In the genomic region with DNA sequence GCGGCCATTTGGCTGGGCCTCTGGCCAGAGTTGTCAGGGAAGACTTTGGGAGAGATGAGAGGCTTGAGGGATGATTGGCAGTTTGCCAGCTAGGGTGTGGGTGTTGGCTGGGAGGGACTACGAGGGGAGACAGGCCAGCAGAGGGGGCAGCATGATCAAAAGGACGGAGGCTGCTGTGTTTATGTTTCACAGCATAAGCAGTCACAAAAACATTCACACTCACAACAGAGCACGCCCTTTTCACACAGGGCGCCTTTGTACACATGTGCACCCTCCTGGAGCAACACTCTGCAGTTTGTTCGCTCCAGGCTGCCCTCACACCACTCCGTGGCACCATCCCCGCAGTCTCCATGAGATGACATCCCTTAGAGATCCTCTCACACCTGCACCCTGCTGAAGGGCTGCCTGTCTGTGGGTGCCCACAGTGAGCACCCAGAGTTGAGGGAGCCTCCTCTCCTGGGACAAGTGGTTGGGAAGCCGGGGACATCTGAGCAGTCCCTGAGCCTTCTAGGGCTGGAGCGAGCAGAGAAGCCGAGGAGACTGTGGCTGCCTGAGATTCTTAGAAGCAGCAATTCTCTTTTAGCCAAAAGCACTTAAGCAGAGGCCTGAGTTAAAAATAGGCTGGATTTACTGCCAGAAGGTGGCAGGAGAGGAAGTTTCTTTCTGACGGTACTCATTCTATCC, we compare ENCODE assay signal across 8 cellular contexts. TPM values are rescaled to one million over a fixed set of nuclear protein-coding genes. Genes with fewer than 3 reads are reported as not detected.
DNase-seq lines count a peak whose midpoint lies in the region; ATAC-seq, FAIRE-seq and TF ChIP-seq lines count a peak whose summit lies in the region.

No MANE protein-coding gene starts in this region.

- TF ChIP-seq CTCF in A549 (IDR thresholded peaks at IDR 0.05) = peak; percentile 74
- peak; percentile 39 for TF ChIP-seq CTCF in GM12873 (IDR thresholded peaks at IDR 0.05; ENCODE audit: insufficient read depth, low read depth, low read length, missing control alignments)
- TF ChIP-seq CTCF in brain (conservative IDR thresholded peaks at IDR 0.05) = peak; percentile 63 to 67
- no peak for TF ChIP-seq CTCF in left lung (IDR thresholded peaks at IDR 0.05)
- TF ChIP-seq CTCF in type B pancreatic cell (conservative IDR thresholded peaks at IDR 0.05) = peak; percentile 49

- H3K4me1 Mint-ChIP-seq in brain (peaks cover 43% of the 10 kb centered on the region), type B pancreatic cell (ENCODE audit: unreplicated experiment) (peaks cover 28% of the 10 kb centered on the region)

- FAIRE-seq in A549 (lab: Jason Lieb, UNC) = no peak

- H3K27me3 Mint-ChIP-seq in brain (no peaks in the 10 kb centered on the region), type B pancreatic cell (peaks cover 4% of the 10 kb centered on the region)

- TF ChIP-seq POLR2A in A549 (IDR thresholded peaks at IDR 0.05; ENCODE audit: low read length) = no peak

- H3K4me3 Mint-ChIP-seq in brain (peak overlapping the region in 4 of 5 experiments; percentile 29 to 66 (median 56)), type B pancreatic cell (peak overlapping the region; percentile 17)

- peak; percentile 73 to 76 for TF ChIP-seq RAD21 in A549 (conservative IDR thresholded peaks at IDR 0.05 in 1 of 2, IDR thresholded peaks at IDR 0.05 in 1 of 2)

- intact Hi-C loops in left lung (cut with DNase I) = loop anchor here in 1 of 2 donors (2.0 kb wide), 1 partner anchor 75 kb away; no protein-coding TSS in a partner anchor

- H3K4me1 ChIP-seq in A549 (peaks cover 12% of the 10 kb centered on the region), left lung (peaks cover 11 to 21% of the 10 kb centered on the region in 2 donors)
- H3K4me1 ChIP-seq in effector memory CD4-positive, alpha-beta T cell (ENCODE audit: control insufficient read depth, insufficient read depth, low read length, poor library complexity, severe bottlenecking) = peaks cover 4% of the 10 kb centered on the region

- ATAC-seq in A549 (peak; percentile 80 to 84), left lung (peak; percentile 77), GM19463 (IDR thresholded peaks at IDR 0.05; ENCODE audit: unreplicated experiment) (no peak)

- H3K9me3 Mint-ChIP-seq in brain (no peaks in the 10 kb centered on the region), type B pancreatic cell (no peaks in the 10 kb centered on the region)

- H3K27me3 ChIP-seq in left lung = no peaks in the 10 kb centered on the region
- no peaks in the 10 kb centered on the region for H3K27me3 ChIP-seq in effector memory CD4-positive, alpha-beta T cell (replicated peaks; ENCODE audit: control insufficient read depth, insufficient read depth, low read length, poor library complexity, severe bottlenecking)

- H3K36me3 ChIP-seq in left lung = no peaks in the 10 kb centered on the region
- no peaks in the 10 kb centered on the region for H3K36me3 ChIP-seq in effector memory CD4-positive, alpha-beta T cell (ENCODE audit: control insufficient read depth, insufficient read depth, low read length)

- H3K4me3 ChIP-seq in A549 (no peak overlapping the region), left lung (no peak overlapping the region)
- H3K4me3 ChIP-seq in effector memory CD4-positive, alpha-beta T cell (ENCODE audit: insufficient read depth, low read depth, low read length, poor library complexity, severe bottlenecking) = no peak overlapping the region

- no peak for TF ChIP-seq EP300 in A549 (IDR thresholded peaks at IDR 0.05)

- 32% methylated on average over 10 of the region's 12 CpGs for WGBS in A549 (ENCODE audit: missing lambda C conversion rate)

- DNase-seq in A549 (ENCODE audit: low read depth in 1 of 2, low spot score in 1 of 2) (peak in 1 of 2 experiments; percentile 66), NCI-H526 treated with DMSO at 0.1 percent for 48 hours (lab: John Stamatoyannopoulos, UW) (peak; percentile 85), left lung (peak in 1 of 2 donors; percentile 42), type B pancreatic cell (ENCODE audit: extremely low spot score, unreplicated experiment) (no peak)
- no peak for DNase-seq in effector memory CD4-positive, alpha-beta T cell

- peak overlapping the region; percentile 43 for H3K4me2 ChIP-seq in A549

- H3K36me3 Mint-ChIP-seq in brain (no peaks in the 10 kb centered on the region), type B pancreatic cell (no peaks in the 10 kb centered on the region)

- H3K27ac ChIP-seq in A549 (peak overlapping the region in 1 of 2 experiments; percentile 41; a peak in 2 of 6 replicates), left lung (peak overlapping the region in 1 of 2 donors; percentile 49)
- no peak overlapping the region for H3K27ac ChIP-seq in effector memory CD4-positive, alpha-beta T cell (ENCODE audit: insufficient read depth, low read length, poor library complexity, severe bottlenecking)

- H3K9me3 ChIP-seq in A549 (no peaks in the 10 kb centered on the region), left lung (no peaks in the 10 kb centered on the region)
- H3K9me3 ChIP-seq in effector memory CD4-positive, alpha-beta T cell (ENCODE audit: control insufficient read depth, low read length) = no peaks in the 10 kb centered on the region

- H3K27ac Mint-ChIP-seq in brain (peak overlapping the region; percentile 72 to 94 (median 92)), type B pancreatic cell (peak overlapping the region; percentile 50)

- POLR2A ChIA-PET in A549 (lab: Yijun Ruan, JAX) = no interaction called here

- CTCF ChIA-PET in A549 (lab: Yijun Ruan, JAX) = interaction anchor here (2.4 to 13.8 kb wide), 5 partner anchors 8 to 79 kb away, joined by 22 to 384 read pairs (median 175); partner anchors contain the start of genes EFNA1, KRTCAP2, SLC50A1 and TRIM46

TF ChIP-seq in A549, 52 proteins besides CTCF, POLR2A, EP300 and RAD21:
- peak; percentile 85 for TF ChIP-seq SMC3 (IDR thresholded peaks at IDR 0.05)
- TF ChIP-seq, protein P1, sequence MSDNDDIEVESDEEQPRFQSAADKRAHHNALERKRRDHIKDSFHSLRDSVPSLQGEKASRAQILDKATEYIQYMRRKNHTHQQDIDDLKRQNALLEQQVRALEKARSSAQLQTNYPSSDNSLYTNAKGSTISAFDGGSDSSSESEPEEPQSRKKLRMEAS (IDR thresholded peaks at IDR 0.05) = no peak

RNA-seq across cellular contexts. Expression of gene EFNA3, which starts 15.4 kb away (rescaled TPM):
- polyA plus RNA-seq in A549 (2011; rRNA removed) (1.9 and 2.6 TPM in 2 replicates), A549 (2017; fragmentation: RNase III; extraction: RNeasy Plus Mini Kit Qiagen cat#74134 plus additional on column Dnase treatment) (2.0 to 3.2 TPM (median 2.7 TPM) in 3 replicates), brain (ENCODE audit: insufficient read depth, low read depth, low replicate concordance) (34.9 TPM)
- 2.6 and 3.0 TPM in 2 replicates for polyA plus RNA-seq in A549 (2012; cell fraction: cytosol; rRNA removed)
- polyA plus RNA-seq in A549 (2012; cell fraction: nucleus; rRNA removed) = 2.7 and 3.3 TPM in 2 replicates
- polyA minus RNA-seq in A549 (2011; rRNA and poly(A)+ RNA removed) = 2.6 and 4.0 TPM in 2 replicates
- total RNA-seq in left lung (1 to 10 TPM; 1.1 to 2.0 TPM), type B pancreatic cell (ENCODE audit: low replicate concordance) (3.4 and 4.7 TPM in 2 replicates)

RNA-seq across cellular contexts. Expression of gene EFNA4, which starts 30.5 kb away (rescaled TPM):
- polyA plus RNA-seq in A549 (2011; rRNA removed) = 3.1 and 4.9 TPM in 2 replicates
- 5.3 and 7.4 TPM in 2 replicates for polyA plus RNA-seq in A549 (2012; cell fraction: cytosol; rRNA removed)
- polyA plus RNA-seq in A549 (2012; cell fraction: nucleus; rRNA removed) = 6.7 and 7.0 TPM in 2 replicates
- polyA plus RNA-seq in A549 (2017; fragmentation: RNase III; extraction: RNeasy Plus Mini Kit Qiagen cat#74134 plus additional on column Dnase treatment) = 6.1 to 8.7 TPM (median 7.5 TPM) in 3 replicates
- polyA minus RNA-seq in A549 (2011; rRNA and poly(A)+ RNA removed) = 4.5 and 5.9 TPM in 2 replicates
- 1.6 TPM for polyA plus RNA-seq in brain (ENCODE audit: insufficient read depth, low read depth, low replicate concordance)
- 10 to 100 TPM in 1 of 2 donors, 1 to 10 TPM in 1; 8.6 to 11.2 TPM for total RNA-seq in left lung
- 21.2 and 22.1 TPM in 2 replicates for total RNA-seq in type B pancreatic cell (ENCODE audit: low replicate concordance)

RNA-seq across cellular contexts. Expression of gene EFNA1, which starts 33.6 kb away (rescaled TPM):
- 38.9 and 64.6 TPM in 2 replicates for polyA plus RNA-seq in A549 (2011; rRNA removed)
- 50.0 and 68.1 TPM in 2 replicates for polyA plus RNA-seq in A549 (2012; cell fraction: cytosol; rRNA removed)
- 60.2 and 62.0 TPM in 2 replicates for polyA plus RNA-seq in A549 (2012; cell fraction: nucleus; rRNA removed)
- polyA plus RNA-seq in A549 (2017; fragmentation: RNase III; extraction: RNeasy Plus Mini Kit Qiagen cat#74134 plus additional on column Dnase treatment) = 19.1 to 25.4 TPM (median 25.1 TPM) in 3 replicates
- polyA minus RNA-seq in A549 (2011; rRNA and poly(A)+ RNA removed) = 56.6 and 85.8 TPM in 2 replicates
- polyA plus RNA-seq in brain (ENCODE audit: insufficient read depth, low read depth, low replicate concordance) = 16.6 TPM
- total RNA-seq in left lung = 100 to 1,000 TPM in 1 of 2 donors, 10 to 100 TPM in 1; 63.7 to 148 TPM
- 26.1 and 69.9 TPM in 2 replicates for total RNA-seq in type B pancreatic cell (ENCODE audit: low replicate concordance)

RNA-seq across cellular contexts. Expression of gene SLC50A1, which starts 41.6 kb away (rescaled TPM):
- 39.3 and 39.4 TPM in 2 replicates for polyA plus RNA-seq in A549 (2011; rRNA removed)
- 21.3 and 27.6 TPM in 2 replicates for polyA plus RNA-seq in A549 (2012; cell fraction: cytosol; rRNA removed)
- 11.9 and 13.7 TPM in 2 replicates for polyA plus RNA-seq in A549 (2012; cell fraction: nucleus; rRNA removed)
- 28.2 to 30.7 TPM (median 28.9 TPM) in 3 replicates for polyA plus RNA-seq in A549 (2017; fragmentation: RNase III; extraction: RNeasy Plus Mini Kit Qiagen cat#74134 plus additional on column Dnase treatment)
- polyA minus RNA-seq in A549 (2011; rRNA and poly(A)+ RNA removed) = 31.7 and 33.7 TPM in 2 replicates
- polyA plus RNA-seq in brain (ENCODE audit: insufficient read depth, low read depth, low replicate concordance) = 27.2 TPM
- 10 to 100 TPM; 46.6 to 64.6 TPM for total RNA-seq in left lung
- 27.8 and 43.0 TPM in 2 replicates for total RNA-seq in type B pancreatic cell (ENCODE audit: low replicate concordance)

RNA-seq across cellular contexts. Expression of gene ADAM15, which starts 43.0 kb away (rescaled TPM):
- polyA plus RNA-seq in A549 (2011; rRNA removed) (25.6 and 33.6 TPM in 2 replicates), A549 (2017; fragmentation: RNase III; extraction: RNeasy Plus Mini Kit Qiagen cat#74134 plus additional on column Dnase treatment) (33.0 to 35.2 TPM (median 34.2 TPM) in 3 replicates), brain (ENCODE audit: insufficient read depth, low read depth, low replicate concordance) (40.1 TPM)
- polyA plus RNA-seq in A549 (2012; cell fraction: cytosol; rRNA removed) = 48.4 and 71.3 TPM in 2 replicates
- polyA plus RNA-seq in A549 (2012; cell fraction: nucleus; rRNA removed) = 165 and 205 TPM in 2 replicates
- polyA minus RNA-seq in A549 (2011; rRNA and poly(A)+ RNA removed) = 66.5 and 71.0 TPM in 2 replicates
- total RNA-seq in left lung (100 to 1,000 TPM; 116 to 172 TPM), type B pancreatic cell (ENCODE audit: low replicate concordance) (61.9 and 69.0 TPM in 2 replicates)

Comparison
In these comparisons a context has a peak if more than half of its experiments do, and no peak if none do; other contexts are left out.
1. CTCF ChIP-seq: peak in A549 (single experiment), GM12873 (single experiment), brain (2 of 2) and type B pancreatic cell (single experiment); none in left lung (0 of 2).